Comparison of ENCODE assay signal across 9 cellular contexts in the genomic region with DNA sequence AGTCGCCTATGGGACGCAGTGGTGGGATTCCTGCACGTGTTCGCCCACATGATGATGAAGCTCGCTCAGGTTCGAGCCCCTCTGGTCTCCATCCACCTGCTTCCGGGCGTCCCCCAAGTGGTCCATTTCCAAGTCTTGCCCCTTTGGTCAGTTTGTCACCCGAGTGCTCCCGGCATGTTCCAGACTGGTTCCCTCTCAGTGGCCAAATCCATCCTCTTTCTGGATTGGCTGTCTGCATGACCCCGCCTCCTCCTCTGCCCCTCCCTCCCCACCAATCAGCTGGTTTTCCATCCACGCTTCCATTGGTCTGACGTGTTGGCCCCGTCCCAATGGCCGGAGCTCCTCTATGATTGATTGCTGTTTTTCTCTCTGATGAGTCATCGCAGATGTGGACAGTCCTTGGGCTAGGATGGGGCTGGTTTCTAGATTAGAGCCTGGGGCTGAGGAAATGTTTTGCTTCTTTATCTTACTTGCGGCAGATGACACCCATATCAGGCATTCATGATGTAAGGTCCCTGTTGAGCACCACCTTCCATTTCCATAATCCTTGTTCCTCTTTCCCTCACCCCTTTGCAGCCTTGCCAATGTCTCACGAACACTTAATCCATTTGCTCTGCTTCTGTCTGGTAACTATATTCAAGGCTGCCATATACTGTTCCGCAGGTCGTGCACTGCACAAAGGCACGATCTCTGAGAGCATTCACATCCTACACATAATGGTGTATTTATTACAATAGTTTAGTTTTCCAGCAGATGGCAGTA.
DNase-seq lines count a peak whose midpoint lies in the region; ATAC-seq and TF ChIP-seq lines count a peak whose summit lies in the region.
"Had no signal": no experiment of that assay in that cellular context is flagged by ENCODE, and none has a peak within 500 bp of the region (broad histone marks: within the 10 kb centered on the region; RNA-seq: fewer than 3 reads in every experiment).

No MANE protein-coding gene starts in this region.

- H3K9me3 ChIP-seq in NT2/D1 (ENCODE audit: insufficient read depth, low read length) (no peaks in the 10 kb centered on the region), right cardiac atrium (ENCODE audit: control insufficient read depth, low read length) (no peaks in the 10 kb centered on the region), sigmoid colon (no peaks in the 10 kb centered on the region)
- H3K9me3 ChIP-seq: BLaER1 treated with 17β-estradiol and CSF1 and Interleukin-3, amounts not matched to agents 10 nM and 100 nM had no signal

- peak; percentile 42 for DNase-seq in NCI-H1105 treated with DMSO at 0.1 percent for 48 hours (lab: John Stamatoyannopoulos, UW)
- no peak for DNase-seq in NCI-H1105 (lab: John Stamatoyannopoulos, UW)
- DNase-seq in NT2/D1 (ENCODE audit: low read depth, low spot score) = peak; percentile 18
- peak in 52 of 56 donors; percentile 6 to 85 (median 63) for DNase-seq in amygdala (lab: John Stamatoyannopoulos, UW)
- peak; percentile 82 to 90 (median 83) for DNase-seq in right cardiac atrium
- peak; percentile 76 for DNase-seq in sigmoid colon

- ATAC-seq in HG02610 (IDR thresholded peaks at IDR 0.05; ENCODE audit: unreplicated experiment) (peak; percentile 62), right cardiac atrium (peak; percentile 86 to 89), HG02763 (IDR thresholded peaks at IDR 0.05; ENCODE audit: unreplicated experiment) (no peak)

- peak in 2 of 4 experiments; percentile 45 to 52 for TF ChIP-seq CTCF in sigmoid colon (IDR thresholded peaks at IDR 0.05)

- H3K4me3 ChIP-seq in NT2/D1 (ENCODE audit: insufficient read length, low read depth) = no peak overlapping the region
- no peak overlapping the region for H3K4me3 ChIP-seq in right cardiac atrium (ENCODE audit: low read length)
- peak overlapping the region in 1 of 4 donors; percentile 36 for H3K4me3 ChIP-seq in sigmoid colon
- H3K4me3 ChIP-seq: BLaER1 treated with 17β-estradiol and CSF1 and Interleukin-3, amounts not matched to agents 10 nM and 100 nM had no signal

- no peaks in the 10 kb centered on the region for H3K27me3 ChIP-seq in NT2/D1 (ENCODE audit: insufficient read depth, insufficient read length)
- H3K27me3 ChIP-seq in right cardiac atrium (ENCODE audit: control insufficient read depth, insufficient read depth) = no peaks in the 10 kb centered on the region
- no peaks in the 10 kb centered on the region for H3K27me3 ChIP-seq in sigmoid colon
- H3K27me3 ChIP-seq: BLaER1 treated with 17β-estradiol and CSF1 and Interleukin-3, amounts not matched to agents 10 nM and 100 nM had no signal

- H3K36me3 ChIP-seq in NT2/D1 (ENCODE audit: insufficient read depth, insufficient read length, low read length) = no peaks in the 10 kb centered on the region
- no peaks in the 10 kb centered on the region for H3K36me3 ChIP-seq in sigmoid colon
- H3K36me3 ChIP-seq: BLaER1 treated with 17β-estradiol and CSF1 and Interleukin-3, amounts not matched to agents 10 nM and 100 nM had no signal

- H3K4me1 ChIP-seq in NT2/D1 (ENCODE audit: insufficient read depth, insufficient read length) = peaks cover 2% of the 10 kb centered on the region
- H3K4me1 ChIP-seq in right cardiac atrium (ENCODE audit: control insufficient read depth, insufficient read depth, low read length) = no peaks in the 10 kb centered on the region
- H3K4me1 ChIP-seq in sigmoid colon = peaks cover 0 to 16% (median 7%) of the 10 kb centered on the region in 4 donors

- H3K27ac ChIP-seq in right cardiac atrium (ENCODE audit: low read length) (no peak overlapping the region), sigmoid colon (peak overlapping the region in 1 of 4 donors; percentile 57)
- H3K27ac ChIP-seq: BLaER1 treated with 17β-estradiol and CSF1 and Interleukin-3, amounts not matched to agents 10 nM and 100 nM had no signal

- no peak for TF ChIP-seq EP300 in sigmoid colon (IDR thresholded peaks at IDR 0.05)

- intact Hi-C loops in right cardiac atrium (cut with DNase I) = loop anchor here in 1 of 4 donors (10.0 kb wide), 1 partner anchor 91 kb away; no protein-coding TSS in a partner anchor
- intact Hi-C loops in sigmoid colon (cut with DNase I) = loop anchor here (2.0 kb wide), 1 partner anchor 387 kb away; a partner anchor contains a TSS

- TF ChIP-seq POLR2A in sigmoid colon (IDR thresholded peaks at IDR 0.05) = no peak

- no peak overlapping the region for H3K9ac ChIP-seq in NT2/D1 (ENCODE audit: insufficient read length, low read depth)

- WGBS in right cardiac atrium = 49% methylated on average over 21 of the region's 21 CpGs
- 51 to 60% methylated on average over 21 of the region's 21 CpGs for WGBS in sigmoid colon, 2 donors
